In genomic region chr9:131734165-131734610, GRCh38 we compare ENCODE assay signal across 8 cellular contexts. TPM values are rescaled to one million over a fixed set of nuclear protein-coding genes. Genes with fewer than 3 reads are reported as not detected.
A peak's percentile ranks its signal among the peaks of the same experiment; 100 is the strongest.
DNase-seq lines count a peak whose midpoint lies in the region; TF ChIP-seq lines count a peak whose summit lies in the region.

No MANE protein-coding gene starts in this region.

- H3K36me3 ChIP-seq in Peyer's patch, result no peaks in the 10 kb centered on the region
- H3K36me3 ChIP-seq in muscle layer of duodenum (ENCODE audit: control insufficient read depth in 1 of 2, insufficient read depth in 2 of 2, low read length in 2 of 2), result no peaks in the 10 kb centered on the region

- H3K9me3 Mint-ChIP-seq in MCF 10A (ENCODE audit: unreplicated experiment), result no peaks in the 10 kb centered on the region

- TF ChIP-seq CTCF in Peyer's patch (IDR thresholded peaks at IDR 0.05) (no peak), MCF 10A (IDR thresholded peaks at IDR 0.05; ENCODE audit: unreplicated experiment) (no peak)

- no peaks in the 10 kb centered on the region for H3K27me3 ChIP-seq in Peyer's patch
- H3K27me3 ChIP-seq in muscle layer of duodenum (ENCODE audit: low read depth, low read length), result no peaks in the 10 kb centered on the region

- peaks cover 4% of the 10 kb centered on the region for H3K36me3 Mint-ChIP-seq in MCF 10A (ENCODE audit: insufficient read depth, unreplicated experiment)

- TF ChIP-seq POLR2A in Peyer's patch (IDR thresholded peaks at IDR 0.05), result peak in 1 of 2 donors; percentile 8

- H3K4me1 ChIP-seq in Peyer's patch (peaks cover 14 to 94% (median 56%) of the 10 kb centered on the region in 4 donors), muscle layer of duodenum (ENCODE audit: control insufficient read depth in 1 of 2, insufficient read depth in 2 of 2, low read length in 2 of 2) (peaks cover 40 to 55% of the 10 kb centered on the region in 2 donors)

- peak overlapping the region; percentile 52 for H3K4me3 Mint-ChIP-seq in MCF 10A (ENCODE audit: unreplicated experiment)

- BruUV-seq in MCF 10A (replicated peaks; lab: Mats Ljungman, UMichigan), result no TSS peak

- peak overlapping the region in 2 of 4 donors; percentile 1 to 16 for H3K4me3 ChIP-seq in Peyer's patch
- H3K4me3 ChIP-seq in muscle layer of duodenum (ENCODE audit: low read depth in 1 of 2, low read length in 2 of 2), result no peak overlapping the region

- peak; percentile 59 for DNase-seq in activated gamma-delta T cell treated with Interleukin-2 at 50 U/mL for 16 hours
- no peak for DNase-seq in activated gamma-delta T cell (lab: John Stamatoyannopoulos, UW)
- DNase-seq in Peyer's patch, result peak; percentile 73 to 92 (median 87)
- peak; percentile 68 for DNase-seq in MCF 10A (ENCODE audit: unreplicated experiment)
- DNase-seq in mesenteric fat pad (ENCODE audit: low spot score), result no peak
- DNase-seq in ecto neural progenitor cell (ENCODE audit: low spot score), result no peak
- DNase-seq in NCI-H2227 (lab: John Stamatoyannopoulos, UW; ENCODE audit: unreplicated experiment), result no peak

- POLR2A ChIA-PET in MCF 10A (lab: Yijun Ruan, JAX), result interaction anchor here (0.9 to 4.7 kb wide), 10 partner anchors 20 to 361 kb away, joined by 3 to 57 read pairs (median 16); no protein-coding TSS in a partner anchor

- intact Hi-C loops in MCF 10A (cut with micrococcal nuclease), result loop anchor here (5.0 kb wide), 1 partner anchor 82 kb away; no protein-coding TSS in a partner anchor

- peak overlapping the region; percentile 68 to 89 (median 82) for H3K27ac ChIP-seq in Peyer's patch
- peak overlapping the region; percentile 56 for H3K27ac ChIP-seq in muscle layer of duodenum (ENCODE audit: low read length)

- CTCF ChIA-PET in MCF 10A (lab: Yijun Ruan, JAX), result interaction anchor here (0.8 to 1.4 kb wide), 3 partner anchors 17 to 143 kb away, joined by 3 to 4 read pairs (median 3); no protein-coding TSS in a partner anchor

- no peaks in the 10 kb centered on the region for H3K27me3 Mint-ChIP-seq in MCF 10A (ENCODE audit: insufficient read depth, unreplicated experiment)

- H3K4me1 Mint-ChIP-seq in MCF 10A (ENCODE audit: insufficient read depth, unreplicated experiment), result peaks cover 56% of the 10 kb centered on the region

- peak overlapping the region; percentile 72 for H3K27ac Mint-ChIP-seq in MCF 10A (ENCODE audit: low read depth, unreplicated experiment)

- H3K9me3 ChIP-seq in Peyer's patch (no peaks in the 10 kb centered on the region), muscle layer of duodenum (ENCODE audit: control insufficient read depth in 1 of 2, low read length in 2 of 2) (no peaks in the 10 kb centered on the region)

RNA-seq across cellular contexts. Expression of gene RAPGEF1, which starts 5.7 kb away (rescaled TPM):
- 100 to 1,000 TPM in 1 of 4 donors, 10 to 100 TPM in 3; 51.7 to 182 (median 70.7) TPM for total RNA-seq in Peyer's patch
- 55.4 and 73.0 TPM in 2 replicates for total RNA-seq in MCF 10A (2022)
- total RNA-seq in mesenteric fat pad, result 106 TPM

Comparison
In these comparisons a context has a peak if more than half of its experiments do, and no peak if none do; other contexts are left out.
1. DNase-seq: peak in activated gamma-delta T cell treated with Interleukin-2 at 50 U/mL for 16 hours (single experiment), Peyer's patch (3 of 3) and MCF 10A (single experiment); none in activated gamma-delta T cell (single experiment), mesenteric fat pad (single experiment), ecto neural progenitor cell (single experiment) and NCI-H2227 (single experiment).